In genomic region chr1:6519935-6520621, GRCh38 we compare ENCODE assay signal across 8 cellular contexts. TPM values are rescaled to one million over a fixed set of nuclear protein-coding genes. Genes with fewer than 3 reads are reported as not detected.
DNase-seq lines count a peak whose midpoint lies in the region; ATAC-seq and TF ChIP-seq lines count a peak whose summit lies in the region.

No MANE protein-coding gene starts in this region.

- DNase-seq in NCI-H146 treated with DMSO at 0.1 percent for 48 hours (lab: John Stamatoyannopoulos, UW; ENCODE audit: unreplicated experiment), result peak; percentile 35
- peak; percentile 88 for DNase-seq in choroid plexus epithelial cell (ENCODE audit: low read depth)
- DNase-seq in GF-D8 (lab: John Stamatoyannopoulos, UW), result no peak
- no peak for DNase-seq in NCI-H1048 (lab: John Stamatoyannopoulos, UW)

- ATAC-seq in HG02870 (IDR thresholded peaks at IDR 0.05; ENCODE audit: unreplicated experiment) (no peak), HG03442 (IDR thresholded peaks at IDR 0.05; ENCODE audit: unreplicated experiment) (no peak)

- H3K27me3 ChIP-seq in BLaER1, result no peaks in the 10 kb centered on the region

- 0 out of 2 replicates have a peak overlapping the region, but pooled peaks have one; percentile 28 for H3K9ac ChIP-seq in BLaER1

- peaks cover 37% of the 10 kb centered on the region; the same call in 1 of the 2 replicates for H4K20me1 ChIP-seq in BLaER1

- 19 to 22% methylated on average over 12 to 13 of the region's 13 CpGs for WGBS in mesodermal cell (ENCODE audit: insufficient coverage in 2 of 2), 2 experiments

- H3K4me3 ChIP-seq in BLaER1 (no peak overlapping the region), choroid plexus epithelial cell (ENCODE audit: low read depth, low read length) (no peak overlapping the region), mesodermal cell (ENCODE audit: extremely low read depth, insufficient read depth, low read length, poor library complexity, severe bottlenecking) (no peak overlapping the region)

- H3K4me2 ChIP-seq in BLaER1, result peak overlapping the region; percentile 77

- H3K9me3 ChIP-seq in BLaER1, result no peaks in the 10 kb centered on the region
- no peaks in the 10 kb centered on the region for H3K9me3 ChIP-seq in mesodermal cell (ENCODE audit: control insufficient read depth, low read length)

- peaks cover 28% of the 10 kb centered on the region for H3K36me3 ChIP-seq in BLaER1
- H3K36me3 ChIP-seq in mesodermal cell (ENCODE audit: control insufficient read depth, insufficient read depth, low read length), result peaks cover 10% of the 10 kb centered on the region

- H3K27ac ChIP-seq in BLaER1, result no peak overlapping the region
- peak overlapping the region; percentile 66 for H3K27ac ChIP-seq in mesodermal cell (ENCODE audit: low read depth, low read length, severe bottlenecking)

- peaks cover 21% of the 10 kb centered on the region for H3K4me1 ChIP-seq in BLaER1
- H3K4me1 ChIP-seq in mesodermal cell (ENCODE audit: control insufficient read depth, insufficient read depth, low read length, poor library complexity, severe bottlenecking), result peaks cover 41% of the 10 kb centered on the region

- TF ChIP-seq CTCF in choroid plexus epithelial cell (conservative IDR thresholded peaks at IDR 0.05; ENCODE audit: low read depth, low read length), result no peak

RNA-seq across cellular contexts. Expression of gene PLEKHG5, which starts 28.6 kb away (rescaled TPM):
- polyA plus RNA-seq in mesodermal cell (2013, experiment 1 of 2), result 27.1 TPM
- 23.0 TPM for polyA plus RNA-seq in mesodermal cell (2013, experiment 2 of 2)

RNA-seq across cellular contexts. Expression of gene NOL9, which starts 34.2 kb away (rescaled TPM):
- 10.1 TPM for polyA plus RNA-seq in mesodermal cell (2013, experiment 1 of 2)
- polyA plus RNA-seq in mesodermal cell (2013, experiment 2 of 2), result 10.1 TPM

RNA-seq across cellular contexts. Expression of gene TAS1R1, which starts 35.0 kb away (rescaled TPM):
- not detected for polyA plus RNA-seq in mesodermal cell (2013, experiment 1 of 2)
- polyA plus RNA-seq in mesodermal cell (2013, experiment 2 of 2), result 0.15 TPM

RNA-seq across cellular contexts. Expression of gene TNFRSF25, which starts 54.1 kb away (rescaled TPM):
- 30.6 TPM for polyA plus RNA-seq in mesodermal cell (2013, experiment 1 of 2)
- 24.6 TPM for polyA plus RNA-seq in mesodermal cell (2013, experiment 2 of 2)

RNA-seq across cellular contexts. Expression of gene ZBTB48, which starts 59.7 kb away (rescaled TPM):
- polyA plus RNA-seq in mesodermal cell (2013, experiment 1 of 2), result 20.0 TPM
- 18.6 TPM for polyA plus RNA-seq in mesodermal cell (2013, experiment 2 of 2)

Comparison
In these comparisons a context has a peak if more than half of its experiments do, and no peak if none do; other contexts are left out.
1. DNase-seq: peak in NCI-H146 treated with DMSO at 0.1 percent for 48 hours (single experiment) and choroid plexus epithelial cell (single experiment); none in GF-D8 (single experiment) and NCI-H1048 (single experiment).